Comparison of ENCODE assay signal across 9 cellular contexts in the genomic region with DNA sequence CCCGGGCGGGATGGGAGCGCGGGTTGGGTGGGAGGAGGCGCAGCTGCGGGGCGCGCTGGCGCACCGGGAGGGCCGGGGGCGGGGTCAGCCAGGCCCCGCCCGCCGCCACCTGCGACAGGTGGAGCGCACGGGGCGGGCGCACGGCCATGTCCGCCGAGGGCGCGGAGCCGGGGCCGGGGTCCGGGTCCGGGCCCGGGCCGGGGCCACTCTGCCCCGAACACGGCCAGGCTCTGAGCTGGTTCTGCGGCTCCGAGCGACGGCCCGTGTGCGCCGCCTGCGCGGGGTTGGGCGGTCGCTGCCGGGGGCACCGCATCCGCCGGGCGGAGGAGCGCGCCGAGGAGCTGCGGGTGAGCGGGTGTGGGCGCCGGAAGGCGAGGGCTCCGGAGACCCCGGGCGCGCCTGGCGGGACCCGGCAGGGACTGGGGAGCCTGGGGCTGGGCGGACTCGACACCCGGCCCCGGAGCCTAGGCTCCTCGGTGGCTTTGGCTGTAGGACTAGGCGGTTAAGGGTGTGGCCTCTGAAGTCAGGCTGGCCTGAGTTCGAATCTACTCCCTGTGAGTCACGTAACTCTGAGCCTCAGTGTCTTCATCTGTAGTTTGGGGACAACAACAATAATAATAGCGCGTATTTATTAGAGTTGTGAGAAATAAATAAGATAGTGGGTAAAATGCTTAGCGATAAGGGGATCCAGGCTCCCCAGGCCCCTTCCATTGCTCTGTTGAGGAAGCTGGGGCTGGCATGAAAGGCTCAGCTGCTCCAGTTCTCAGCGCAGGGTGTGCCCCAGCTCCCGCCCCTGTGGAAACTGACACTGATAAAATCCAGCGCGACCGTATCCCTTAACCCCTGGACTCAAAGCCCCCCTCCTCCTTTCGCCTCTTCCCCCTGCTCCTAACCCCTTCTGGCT. TPM values are rescaled to one million over a fixed set of nuclear protein-coding genes. Genes with fewer than 3 reads are reported as not detected.
DNase-seq lines count a peak whose midpoint lies in the region; ATAC-seq and TF ChIP-seq lines count a peak whose summit lies in the region.
"Had no signal": no experiment of that assay in that cellular context is flagged by ENCODE, and none has a peak within 500 bp of the region (broad histone marks: within the 10 kb centered on the region; RNA-seq: fewer than 3 reads in every experiment).

Gene BSPRY (plus strand): TSS at position 108 of the 904 bp plus-strand sequence. CDS start 39 bp downstream, at position 147.

- H3K9me2 ChIP-seq in hepatocyte (replicated peaks; ENCODE audit: insufficient read depth): no peaks in the 10 kb centered on the region

- H3K4me3 Mint-ChIP-seq in activated naive CD4-positive, alpha-beta T cell treated with anti-CD3 and anti-CD28 coated beads for 36 hours: peak within 1 kb of the TSS; percentile 87

- CTCF ChIA-PET in activated naive CD4-positive, alpha-beta T cell treated with anti-CD3 and anti-CD28 coated beads for 36 hours (lab: Charles Lee): interaction anchor here (0.9 to 1.9 kb wide), 8 partner anchors 8 to 77 kb away, joined by 3 to 8 read pairs (median 3); partner anchors contain the start of genes CDC26, PRPF4 and WDR31

- peak within 1 kb of the TSS; percentile 63 for H2AFZ ChIP-seq in hepatocyte

- H3K27ac ChIP-seq in hepatocyte: no peak within 1 kb of the TSS
- no peak within 1 kb of the TSS for H3K27ac ChIP-seq in gastrocnemius medialis

- no peak for TF ChIP-seq POLR2A in gastrocnemius medialis (IDR thresholded peaks at IDR 0.05)

- in situ Hi-C loops in gastrocnemius medialis (cut with MboI; ENCODE audit: low sequenced_read_pairs in 4 of 4): no loop called here

- H3K4me1 ChIP-seq in hepatocyte (ENCODE audit: insufficient read depth) (peaks cover 9% of the 10 kb centered on the region), gastrocnemius medialis (peaks cover 7% of the 10 kb centered on the region in 2 donors)

- peaks cover 20% of the 10 kb centered on the region for H3K27me3 ChIP-seq in hepatocyte
- H3K27me3 ChIP-seq in gastrocnemius medialis: peaks cover 21 to 40% (median 28%) of the 10 kb centered on the region in 3 donors

- DNase-seq in CD1c-positive myeloid dendritic cell (ENCODE audit: extremely low spot score) (peak; percentile 8), NCI-H345 treated with DMSO at 0.1 percent for 48 hours (lab: John Stamatoyannopoulos, UW; ENCODE audit: unreplicated experiment) (peak; percentile 35), hepatocyte (ENCODE audit: low spot score) (peak; percentile 77), gastrocnemius medialis (no peak)
- peak; percentile 42 for DNase-seq in activated naive CD4-positive, alpha-beta T cell treated with anti-CD3 and anti-CD28 coated beads for 36 hours

- peaks cover 61% of the 10 kb centered on the region for H3K4me1 Mint-ChIP-seq in activated naive CD4-positive, alpha-beta T cell treated with anti-CD3 and anti-CD28 coated beads for 36 hours (ENCODE audit: low read depth)

- H3K36me3 Mint-ChIP-seq in activated naive CD4-positive, alpha-beta T cell treated with anti-CD3 and anti-CD28 coated beads for 36 hours (ENCODE audit: low read depth): no peaks in the 10 kb centered on the region

- no peaks in the 10 kb centered on the region for H3K9me3 ChIP-seq in hepatocyte (ENCODE audit: low read depth)
- H3K9me3 ChIP-seq in gastrocnemius medialis: no peaks in the 10 kb centered on the region

- no peaks in the 10 kb centered on the region for H4K20me1 ChIP-seq in hepatocyte (ENCODE audit: insufficient read depth, poor library complexity, severe bottlenecking)

- H3K4me2 ChIP-seq in hepatocyte: peak within 1 kb of the TSS; percentile 92

- no peaks in the 10 kb centered on the region for H3K79me2 ChIP-seq in hepatocyte

- ATAC-seq in GM19455 (IDR thresholded peaks at IDR 0.05; ENCODE audit: unreplicated experiment) (peak; percentile 42), gastrocnemius medialis (no peak), HG03457 (IDR thresholded peaks at IDR 0.05; ENCODE audit: unreplicated experiment) (no peak), HG02571 (IDR thresholded peaks at IDR 0.05; ENCODE audit: unreplicated experiment) (no peak)

- no peak for TF ChIP-seq CTCF in hepatocyte (IDR thresholded peaks at IDR 0.05; ENCODE audit: poor library complexity)
- TF ChIP-seq CTCF in gastrocnemius medialis (IDR thresholded peaks at IDR 0.05 in 4 of 5, conservative IDR thresholded peaks at IDR 0.05 in 1 of 5): no peak

- no peaks in the 10 kb centered on the region for H3K9me3 Mint-ChIP-seq in activated naive CD4-positive, alpha-beta T cell treated with anti-CD3 and anti-CD28 coated beads for 36 hours

- intact Hi-C loops in activated naive CD4-positive, alpha-beta T cell treated with anti-CD3 and anti-CD28 coated beads for 36 hours (cut with micrococcal nuclease): loop anchor here (1.0 to 2.0 kb wide), 4 partner anchors 51 to 232 kb away; partner anchors contain the start of genes ALAD, CDC26 and PRPF4
- intact Hi-C loops in gastrocnemius medialis (cut with DNase I; ENCODE audit: low total_unique reads): loop anchor here (10.0 kb wide), 1 partner anchor 295 kb away; the partner anchor contains the start of gene ZFP37

- H3K36me3 ChIP-seq in hepatocyte (replicated peaks; ENCODE audit: insufficient read depth, low read depth) (no peaks in the 10 kb centered on the region), gastrocnemius medialis (no peaks in the 10 kb centered on the region)

- WGBS in hepatocyte (ENCODE audit: low lambda C conversion rate, missing lambda C conversion rate): 5% methylated on average over 47 of the region's 80 CpGs

- H3K27me3 Mint-ChIP-seq in activated naive CD4-positive, alpha-beta T cell treated with anti-CD3 and anti-CD28 coated beads for 36 hours (ENCODE audit: low read depth): peaks cover 26% of the 10 kb centered on the region

- H3K4me3 ChIP-seq in hepatocyte (peak within 1 kb of the TSS; percentile 58), gastrocnemius medialis (peak within 1 kb of the TSS; percentile 24 to 55 (median 32))

- peak within 1 kb of the TSS; percentile 84 for H3K27ac Mint-ChIP-seq in activated naive CD4-positive, alpha-beta T cell treated with anti-CD3 and anti-CD28 coated beads for 36 hours

RNA-seq across cellular contexts. Expression of gene BSPRY, which starts in this region (rescaled TPM):
- 1 to 10 TPM; 7.7 to 8.3 TPM for total RNA-seq in activated naive CD4-positive, alpha-beta T cell treated with anti-CD3 and anti-CD28 coated beads for 36 hours
- total RNA-seq in hepatocyte (4.8 and 6.1 TPM in 2 replicates), gastrocnemius medialis (under 1 TPM in 1 of 4 donors, not detected in 3; 0.12 TPM)
- polyA plus RNA-seq in hepatocyte: 12.0 TPM in 2 replicates
- total RNA-seq: lung microvascular endothelial cell had no signal

Comparison
In these comparisons a context has a peak if more than half of its experiments do, and no peak if none do; other contexts are left out.
1. DNase-seq: peak in CD1c-positive myeloid dendritic cell (single experiment), NCI-H345 treated with DMSO at 0.1 percent for 48 hours (single experiment), activated naive CD4-positive, alpha-beta T cell treated with anti-CD3 and anti-CD28 coated beads for 36 hours (single experiment) and hepatocyte (single experiment); none in gastrocnemius medialis (0 of 2).